Comparison of ENCODE assay signal across 35 cellular contexts in the genomic region with DNA sequence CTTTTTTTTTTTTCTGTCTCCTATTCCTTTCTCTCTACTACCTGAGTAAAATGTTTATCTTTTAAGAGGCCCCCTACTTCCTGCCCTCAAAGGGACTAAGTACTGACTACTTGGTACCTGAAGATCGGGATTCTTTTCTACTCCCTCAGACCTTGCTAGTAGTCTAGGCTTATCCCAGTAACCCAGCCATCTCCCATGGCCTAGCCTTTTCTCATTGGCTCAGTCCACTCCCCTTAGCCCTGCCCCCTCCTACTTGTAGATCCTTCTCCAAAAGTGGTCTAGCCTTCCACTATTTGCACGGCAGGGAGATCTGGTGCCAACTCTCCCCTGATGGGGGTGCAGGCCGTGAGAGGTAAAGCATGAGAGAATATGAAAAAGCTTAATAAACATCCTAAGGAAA.
"Had no signal": no experiment of that assay in that cellular context is flagged by ENCODE, and none has a peak within 500 bp of the region (broad histone marks: within the 10 kb centered on the region; RNA-seq: fewer than 3 reads in every experiment).

No MANE protein-coding gene starts in this region.

- H3K27ac Mint-ChIP-seq: activated B cell treated with CpG ODN at 0.5 μM for 24 hours; activated CD4-positive, alpha-beta memory T cell treated with anti-CD3 and anti-CD28 coated beads, Interleukin-2, amount 10 ng/mL, durations not matched to agents 7 days and 5 days; activated CD8-positive, alpha-beta memory T cell treated with anti-CD3 and anti-CD28 coated beads, Interleukin-2, amount 10 ng/mL, durations not matched to agents 7 days and 5 days; activated naive CD8-positive, alpha-beta T cell treated with anti-CD3 and anti-CD28 coated beads for 36 hours; activated T-helper 17 cell treated with anti-CD3 and anti-CD28 coated beads, Interleukin-2, amount 50 U/mL, for 72 hours; T-helper 1 cell treated with Interleukin-12 subunit alpha and Interleukin-12 subunit beta and Interleukin-4 antibody, amounts not matched to agents 30 μg/mL and 1 μg/mL, for 36 hours; T-helper 2 cell treated with Interferon-gamma antibody and Interleukin-4, amounts not matched to agents 5 μg/mL and 100 μg/mL, for 36 hours had no signal

- H3K36me3 Mint-ChIP-seq: activated CD8-positive, alpha-beta memory T cell treated with anti-CD3 and anti-CD28 coated beads, Interleukin-2, amount 10 ng/mL, durations not matched to agents 7 days and 5 days; activated naive CD8-positive, alpha-beta T cell treated with anti-CD3 and anti-CD28 coated beads for 36 hours had no signal

- H3K4me3 Mint-ChIP-seq: activated B cell treated with CpG ODN at 0.5 μM for 24 hours; activated CD4-positive, alpha-beta memory T cell treated with anti-CD3 and anti-CD28 coated beads, Interleukin-2, amount 10 ng/mL, durations not matched to agents 7 days and 5 days; activated CD8-positive, alpha-beta memory T cell treated with anti-CD3 and anti-CD28 coated beads, Interleukin-2, amount 10 ng/mL, durations not matched to agents 7 days and 5 days; activated naive CD8-positive, alpha-beta T cell treated with anti-CD3 and anti-CD28 coated beads for 36 hours; activated T-helper 17 cell treated with anti-CD3 and anti-CD28 coated beads, Interleukin-2, amount 50 U/mL, for 72 hours; central memory CD8-positive, alpha-beta T cell; T-helper 1 cell treated with Interleukin-12 subunit alpha and Interleukin-12 subunit beta and Interleukin-4 antibody, amounts not matched to agents 30 μg/mL and 1 μg/mL, for 36 hours; T-helper 2 cell treated with Interferon-gamma antibody and Interleukin-4, amounts not matched to agents 5 μg/mL and 100 μg/mL, for 36 hours had no signal

- H3K4me1 ChIP-seq: Peyer's patch, SJSA1 had no signal

- H3K4me1 Mint-ChIP-seq: activated B cell treated with CpG ODN at 0.5 μM for 24 hours; activated CD4-positive, alpha-beta memory T cell treated with anti-CD3 and anti-CD28 coated beads, Interleukin-2, amount 10 ng/mL, durations not matched to agents 7 days and 5 days; activated CD8-positive, alpha-beta memory T cell treated with anti-CD3 and anti-CD28 coated beads, Interleukin-2, amount 10 ng/mL, durations not matched to agents 7 days and 5 days; activated naive CD8-positive, alpha-beta T cell treated with anti-CD3 and anti-CD28 coated beads for 36 hours; activated T-helper 17 cell treated with anti-CD3 and anti-CD28 coated beads, Interleukin-2, amount 50 U/mL, for 72 hours; central memory CD8-positive, alpha-beta T cell had no signal

- H3K27ac ChIP-seq: cardiac muscle cell, KMS-11, Peyer's patch, SJSA1 had no signal

- H3K4me3 ChIP-seq: cardiac muscle cell, Peyer's patch, SJSA1 had no signal

- H3K27me3 ChIP-seq: cardiac muscle cell, Peyer's patch had no signal

- H3K27me3 Mint-ChIP-seq: activated B cell treated with CpG ODN at 0.5 μM for 24 hours; activated CD4-positive, alpha-beta memory T cell treated with anti-CD3 and anti-CD28 coated beads, Interleukin-2, amount 10 ng/mL, durations not matched to agents 7 days and 5 days had no signal

- H3K9me3 ChIP-seq: Peyer's patch, SJSA1, SK-N-SH had no signal

- H3K9me3 Mint-ChIP-seq: activated B cell treated with CpG ODN at 0.5 μM for 24 hours; activated CD4-positive, alpha-beta memory T cell treated with anti-CD3 and anti-CD28 coated beads, Interleukin-2, amount 10 ng/mL, durations not matched to agents 7 days and 5 days; activated T-helper 17 cell treated with anti-CD3 and anti-CD28 coated beads, Interleukin-2, amount 50 U/mL, for 72 hours; central memory CD8-positive, alpha-beta T cell; T-helper 1 cell treated with Interleukin-12 subunit alpha and Interleukin-12 subunit beta and Interleukin-4 antibody, amounts not matched to agents 30 μg/mL and 1 μg/mL, for 36 hours; T-helper 2 cell treated with Interferon-gamma antibody and Interleukin-4, amounts not matched to agents 5 μg/mL and 100 μg/mL, for 36 hours had no signal

- ATAC-seq: activated CD8-positive, alpha-beta memory T cell treated with anti-CD3 and anti-CD28 coated beads, Interleukin-2, amount 10 ng/mL, durations not matched to agents 7 days and 5 days; activated T-helper 17 cell treated with anti-CD3 and anti-CD28 coated beads, Interleukin-2, amount 50 U/mL, for 72 hours; PC-3 had no signal

- H3K36me3 ChIP-seq: cardiac muscle cell, Peyer's patch, SJSA1 had no signal

- DNase-seq: activated B cell treated with CpG ODN at 0.5 μM for 24 hours; activated CD4-positive, alpha-beta memory T cell treated with anti-CD3 and anti-CD28 coated beads, Interleukin-2, amount 10 ng/mL, durations not matched to agents 7 days and 5 days; activated CD4-positive, alpha-beta T cell treated with anti-CD3 and anti-CD28 coated beads for 48 hours; activated CD4-positive, CD25-positive, alpha-beta regulatory T cell treated with anti-CD3 and anti-CD28 coated beads, Interleukin-2, amount 50 U/mL, for 72 hours; activated CD8-positive, alpha-beta memory T cell treated with anti-CD3 and anti-CD28 coated beads for 24 hours; activated CD8-positive, alpha-beta memory T cell treated with anti-CD3 and anti-CD28 coated beads, Interleukin-2, amount 10 ng/mL, durations not matched to agents 7 days and 5 days; activated CD8-positive, alpha-beta memory T cell treated with anti-CD3 and anti-CD28 coated beads, Interleukin-2, amount 50 U/mL, for 48 hours; activated effector memory CD4-positive, alpha-beta T cell treated with anti-CD3 and anti-CD28 coated beads, Interleukin-2, amount 50 U/mL, for 16 hours; activated naive CD4-positive, alpha-beta T cell; activated naive CD4-positive, alpha-beta T cell treated with anti-CD3 and anti-CD28 coated beads, Interleukin-2, amount 50 U/mL, for 16 hours; activated naive CD8-positive, alpha-beta T cell treated with anti-CD3 and anti-CD28 coated beads for 36 hours; activated T-cell treated with anti-CD3 and anti-CD28 coated beads, Interleukin-2, amount 50 U/mL, for 48 hours; amniotic stem cell; aorta; NCI-H1092 treated with DMSO at 0.1 percent for 48 hours; NCI-H1417; NCI-H1694 treated with DMSO at 0.1 percent for 48 hours; NCI-H2029 treated with DMSO at 0.1 percent for 48 hours; NCI-H2107; NCI-H2171; NCI-H510A; NCI-H526 treated with DMSO at 0.1 percent for 48 hours; NK-92 treated with Interleukin-12 subunit alpha and Interleukin-12 subunit beta, amount 100 ng/mL, for 24 hours; PC-3; Peyer's patch; RPMI8226; SHP77 treated with DMSO at 0.1 percent for 48 hours; SK-N-SH had no signal
